In the genomic region with DNA sequence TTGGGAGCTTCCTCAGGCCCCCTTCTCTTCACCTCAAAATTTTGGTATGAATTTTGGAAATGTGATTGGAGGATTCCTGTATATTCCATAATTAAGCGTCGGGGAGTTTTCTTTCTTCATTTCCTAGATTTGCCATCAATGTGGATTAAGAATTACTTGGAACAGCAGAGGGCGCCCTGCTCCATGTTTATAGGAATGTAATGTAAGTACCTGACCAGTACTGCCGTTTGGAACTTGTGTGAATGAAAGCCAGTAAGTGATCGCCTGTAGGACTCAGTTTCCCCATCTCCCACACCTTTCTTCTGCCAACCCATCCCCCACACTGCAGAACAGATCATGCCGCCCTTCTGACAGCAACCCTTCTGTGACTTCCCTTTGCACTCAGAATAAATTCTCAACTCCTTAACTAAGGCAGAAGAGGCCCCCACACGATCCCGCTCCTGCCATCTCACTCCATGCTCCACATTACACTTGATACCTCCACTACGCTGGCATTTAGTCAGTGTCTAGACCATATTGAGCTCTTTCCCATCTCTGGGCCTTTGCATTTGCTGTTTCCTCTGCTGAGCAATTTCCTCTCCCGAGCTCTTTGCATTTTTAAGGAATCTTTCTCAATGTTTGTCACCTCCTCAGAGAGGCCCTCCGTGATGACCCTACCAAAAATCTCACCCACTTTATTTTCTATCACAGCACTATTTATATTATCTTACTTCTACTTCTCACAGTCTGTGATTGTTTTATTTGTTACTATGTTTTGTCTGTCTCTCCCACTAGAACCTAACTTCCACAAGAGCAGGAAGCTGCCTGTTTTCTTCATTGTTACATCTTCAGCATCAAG, we compare ENCODE assay signal across 8 cellular contexts.
A peak's percentile ranks its signal among the peaks of the same experiment; 100 is the strongest.
DNase-seq lines count a peak whose midpoint lies in the region; ATAC-seq and TF ChIP-seq lines count a peak whose summit lies in the region.

No MANE protein-coding gene starts in this region.

- H3K79me2 ChIP-seq in osteoblast (ENCODE audit: insufficient read depth, low read length): no peaks in the 10 kb centered on the region

- no peak overlapping the region for H3K27ac ChIP-seq in RWPE2 (ENCODE audit: poor library complexity, severe bottlenecking)
- no peak overlapping the region for H3K27ac ChIP-seq in osteoblast (ENCODE audit: low read depth, low read length)
- no peak overlapping the region for H3K27ac ChIP-seq in thyroid gland

- H4K20me1 ChIP-seq in osteoblast (ENCODE audit: insufficient read depth, low read length): no peaks in the 10 kb centered on the region

- peak; percentile 86 for TF ChIP-seq RAD21 in Ishikawa (IDR thresholded peaks at IDR 0.05; ENCODE audit: low read depth)

- DNase-seq in GDM1 (lab: John Stamatoyannopoulos, UW) (peak; percentile 25), RWPE2 (ENCODE audit: low spot score) (no peak), foreskin melanocyte (peak; percentile 65), osteoblast (ENCODE audit: insufficient read length, low spot score, missing footprints) (peak; percentile 54), thyroid gland (peak; percentile 75 to 83)
- peak; percentile 47 for DNase-seq in activated T-helper 9 cell treated with anti-CD3 and anti-CD28 coated beads, Interleukin-2, amount 50 U/mL, for 16 hours (ENCODE audit: low read depth)

- H3K9me3 ChIP-seq in RWPE2 (ENCODE audit: severe bottlenecking) (no peaks in the 10 kb centered on the region), osteoblast (ENCODE audit: low read depth, low read length) (no peaks in the 10 kb centered on the region), thyroid gland (no peaks in the 10 kb centered on the region)

- H3K27me3 ChIP-seq in RWPE2 (ENCODE audit: insufficient read depth, poor library complexity, severe bottlenecking) (no peaks in the 10 kb centered on the region), osteoblast (ENCODE audit: insufficient read depth, low read length) (peaks cover 7% of the 10 kb centered on the region), thyroid gland (no peaks in the 10 kb centered on the region)

- H2AFZ ChIP-seq in osteoblast (ENCODE audit: low read length): peak overlapping the region; percentile 38

- no peak for TF ChIP-seq EP300 in Ishikawa (IDR thresholded peaks at IDR 0.05; ENCODE audit: borderline replicate concordance)

- H3K4me3 ChIP-seq in RWPE2 (ENCODE audit: severe bottlenecking): no peak overlapping the region
- H3K4me3 ChIP-seq in osteoblast (ENCODE audit: insufficient read depth, low read length): no peak overlapping the region
- H3K4me3 ChIP-seq in thyroid gland (replicated peaks in 1 of 3): no peak overlapping the region

- TF ChIP-seq POLR2A in thyroid gland (IDR thresholded peaks at IDR 0.05): no peak

- H3K4me1 ChIP-seq in RWPE2 (ENCODE audit: insufficient read depth, poor library complexity, severe bottlenecking) (peaks cover 6% of the 10 kb centered on the region), osteoblast (ENCODE audit: insufficient read depth, low read length) (peaks cover 34% of the 10 kb centered on the region), thyroid gland (no peaks in the 10 kb centered on the region)

- intact Hi-C loops in thyroid gland (cut with DNase I): loop anchor here (10.0 kb wide), 1 partner anchor 261 kb away; no protein-coding TSS in a partner anchor

- peak; percentile 59; the same call in 2 of the 3 replicates for ATAC-seq in RWPE2 (ENCODE audit: low read depth)
- no peak for ATAC-seq in GM21447 (IDR thresholded peaks at IDR 0.05; ENCODE audit: unreplicated experiment)

- TF ChIP-seq CTCF in RWPE2 (IDR thresholded peaks at IDR 0.05; ENCODE audit: poor library complexity, severe bottlenecking) (peak; percentile 94), osteoblast (IDR thresholded peaks at IDR 0.05; ENCODE audit: extremely low read depth, low read depth, low read length) (peak; percentile 73), thyroid gland (IDR thresholded peaks at IDR 0.05) (peak; percentile 25 to 73 (median 62))

- 28 to 34% methylated on average over 11 of the region's 11 CpGs for WGBS in thyroid gland, 2 donors

- peak overlapping the region; percentile 55 for H3K4me2 ChIP-seq in osteoblast (ENCODE audit: insufficient read depth, low read length)

- no peaks in the 10 kb centered on the region for H3K36me3 ChIP-seq in RWPE2 (ENCODE audit: low read depth)
- H3K36me3 ChIP-seq in osteoblast (ENCODE audit: insufficient read depth, low read length): no peaks in the 10 kb centered on the region
- H3K36me3 ChIP-seq in thyroid gland: no peaks in the 10 kb centered on the region

TF ChIP-seq in Ishikawa, 13 proteins besides CTCF, POLR2A, EP300 and RAD21:
- TF ChIP-seq, protein P1, sequence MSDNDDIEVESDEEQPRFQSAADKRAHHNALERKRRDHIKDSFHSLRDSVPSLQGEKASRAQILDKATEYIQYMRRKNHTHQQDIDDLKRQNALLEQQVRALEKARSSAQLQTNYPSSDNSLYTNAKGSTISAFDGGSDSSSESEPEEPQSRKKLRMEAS (IDR thresholded peaks at IDR 0.05): no peak
- TF ChIP-seq CEBPB (IDR thresholded peaks at IDR 0.05): no peak
- 0 out of 2 replicates have a peak, but pooled peaks have one; percentile 7 for TF ChIP-seq TEAD4 (IDR thresholded peaks at IDR 0.05)
- TF ChIP-seq, protein P2, sequence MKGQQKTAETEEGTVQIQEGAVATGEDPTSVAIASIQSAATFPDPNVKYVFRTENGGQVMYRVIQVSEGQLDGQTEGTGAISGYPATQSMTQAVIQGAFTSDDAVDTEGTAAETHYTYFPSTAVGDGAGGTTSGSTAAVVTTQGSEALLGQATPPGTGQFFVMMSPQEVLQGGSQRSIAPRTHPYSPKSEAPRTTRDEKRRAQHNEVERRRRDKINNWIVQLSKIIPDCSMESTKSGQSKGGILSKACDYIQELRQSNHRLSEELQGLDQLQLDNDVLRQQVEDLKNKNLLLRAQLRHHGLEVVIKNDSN (IDR thresholded peaks at IDR 0.05): no peak
